ENCODE assay signal across 1 cellular context in the genomic region with DNA sequence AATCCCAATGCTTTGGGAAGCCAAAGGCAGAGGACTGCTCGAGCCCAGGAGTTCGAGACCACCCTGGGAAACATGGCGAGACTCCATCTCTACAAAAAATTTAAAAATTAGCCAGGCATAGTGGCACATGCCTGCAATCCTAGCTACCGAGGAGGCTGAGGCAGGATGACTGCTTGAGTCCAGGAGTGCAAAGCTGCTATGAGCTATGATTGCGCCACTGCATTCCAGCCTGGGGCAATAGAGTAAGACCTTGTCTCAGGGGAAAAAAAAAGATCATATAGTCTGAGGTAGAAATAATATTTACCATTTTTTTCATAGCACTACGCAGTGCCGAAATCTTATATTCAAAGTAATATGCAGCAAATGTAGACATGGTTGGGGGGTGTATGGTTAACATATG.
A peak's percentile ranks its signal among the peaks of the same experiment; 100 is the strongest.
TF ChIP-seq lines count a peak whose summit lies in the region.

No MANE protein-coding gene starts in this region.

TF ChIP-seq in HepG2, 621 proteins besides CTCF, POLR2A, EP300 and RAD21 (continued from another document and continues in another):
- TF ChIP-seq ZNF318 (CRISPR knock-in tag; IDR thresholded peaks at IDR 0.05) (no peak), CREB3 (CRISPR knock-in tag; IDR thresholded peaks at IDR 0.05) (no peak), E2F2 (CRISPR knock-in tag; IDR thresholded peaks at IDR 0.05; ENCODE audit: borderline replicate concordance) (no peak), ZNF792 (CRISPR knock-in tag; IDR thresholded peaks at IDR 0.05) (peak; percentile 63; the same call in 1 of the 2 replicates), SNAPC5 (CRISPR knock-in tag; IDR thresholded peaks at IDR 0.05; ENCODE audit: borderline replicate concordance) (no peak), DDIT3 (CRISPR knock-in tag; IDR thresholded peaks at IDR 0.05) (no peak), PAXIP1 (CRISPR knock-in tag; conservative IDR thresholded peaks at IDR 0.05) (peak; percentile 76), RCOR2 (CRISPR knock-in tag; IDR thresholded peaks at IDR 0.05) (peak; percentile 85; the same call in 1 of the 2 replicates), HNF4G (IDR thresholded peaks at IDR 0.05; ENCODE audit: borderline replicate concordance, low read depth, low read length) (peak; percentile 62; the same call in 1 of the 2 replicates), HNF4G (CRISPR knock-in tag; IDR thresholded peaks at IDR 0.05; ENCODE audit: borderline replicate concordance, low read depth) (no peak), NFE2L1 (CRISPR knock-in tag; IDR thresholded peaks at IDR 0.05; ENCODE audit: borderline replicate concordance) (no peak), ZNF644 (CRISPR knock-in tag; IDR thresholded peaks at IDR 0.05; ENCODE audit: low read depth) (peak; percentile 83), THAP11 (CRISPR knock-in tag; IDR thresholded peaks at IDR 0.05) (peak; percentile 50; the same call in 1 of the 2 replicates), REST (IDR thresholded peaks at IDR 0.05; ENCODE audit: borderline replicate concordance in 1 of 2, low read depth in 1 of 2, low read length in 2 of 2) (no peak), ZNF101 (CRISPR knock-in tag; IDR thresholded peaks at IDR 0.05; ENCODE audit: borderline replicate concordance, low read depth) (no peak), RELA (CRISPR knock-in tag; IDR thresholded peaks at IDR 0.05) (no peak), YEATS4 (CRISPR knock-in tag; IDR thresholded peaks at IDR 0.05; ENCODE audit: borderline replicate concordance) (no peak; the same call in 1 of the 2 replicates), ZNF878 (CRISPR knock-in tag; IDR thresholded peaks at IDR 0.05) (no peak), YY1 (IDR thresholded peaks at IDR 0.05; ENCODE audit: insufficient read depth, insufficient replicate concordance, low read depth, low read length) (no peak), ZBTB21 (CRISPR knock-in tag; IDR thresholded peaks at IDR 0.05) (no peak), SMAD9 (CRISPR knock-in tag; IDR thresholded peaks at IDR 0.05) (no peak), ZNF180 (CRISPR knock-in tag; IDR thresholded peaks at IDR 0.05; ENCODE audit: borderline replicate concordance, low read depth) (no peak), ZNF382 (CRISPR knock-in tag; IDR thresholded peaks at IDR 0.05; ENCODE audit: borderline replicate concordance) (no peak), SP140L (CRISPR knock-in tag; IDR thresholded peaks at IDR 0.05; ENCODE audit: borderline replicate concordance) (no peak), ZNF772 (CRISPR knock-in tag; IDR thresholded peaks at IDR 0.05) (no peak), ZSCAN22 (CRISPR knock-in tag; IDR thresholded peaks at IDR 0.05) (no peak), ZIK1 (CRISPR knock-in tag; IDR thresholded peaks at IDR 0.05; ENCODE audit: borderline replicate concordance, low read depth) (no peak)
- TF ChIP-seq, protein P1, sequence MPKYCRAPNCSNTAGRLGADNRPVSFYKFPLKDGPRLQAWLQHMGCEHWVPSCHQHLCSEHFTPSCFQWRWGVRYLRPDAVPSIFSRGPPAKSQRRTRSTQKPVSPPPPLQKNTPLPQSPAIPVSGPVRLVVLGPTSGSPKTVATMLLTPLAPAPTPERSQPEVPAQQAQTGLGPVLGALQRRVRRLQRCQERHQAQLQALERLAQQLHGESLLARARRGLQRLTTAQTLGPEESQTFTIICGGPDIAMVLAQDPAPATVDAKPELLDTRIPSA (CRISPR knock-in tag; IDR thresholded peaks at IDR 0.05; ENCODE audit: borderline replicate concordance), result no peak
- TF ChIP-seq, protein P2, sequence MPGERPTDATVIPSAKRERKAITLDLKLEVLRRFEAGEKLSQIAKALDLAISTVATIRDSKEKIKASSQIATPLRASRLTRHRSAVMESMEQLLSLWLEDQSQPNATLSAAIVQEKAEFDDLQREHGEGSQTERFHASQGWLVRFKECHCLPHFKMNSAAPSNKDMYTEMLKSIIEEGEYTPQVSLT (CRISPR knock-in tag; IDR thresholded peaks at IDR 0.05; ENCODE audit: borderline replicate concordance, low read depth), result no peak
